ENCODE assay signal across 12 cellular contexts in genomic region chr21:43731891-43732711, GRCh38. TPM values are rescaled to one million over a fixed set of nuclear protein-coding genes. Genes with fewer than 3 reads are reported as not detected.
DNase-seq lines count a peak whose midpoint lies in the region; ATAC-seq and TF ChIP-seq lines count a peak whose summit lies in the region.
"Had no signal": no experiment of that assay in that cellular context is flagged by ENCODE, and none has a peak within 500 bp of the region (broad histone marks: within the 10 kb centered on the region; RNA-seq: fewer than 3 reads in every experiment).

No MANE protein-coding gene starts in this region.

- H3K9me3 ChIP-seq in adrenal gland (replicated peaks in 1 of 3) (no peaks in the 10 kb centered on the region), hepatocyte (ENCODE audit: low read depth) (no peaks in the 10 kb centered on the region), skeletal muscle satellite cell (replicated peaks; ENCODE audit: low read length) (no peaks in the 10 kb centered on the region)
- H3K9me3 ChIP-seq: left lung, upper lobe of left lung had no signal

- H3K27ac ChIP-seq in adrenal gland (peak overlapping the region in 3 of 5 donors; percentile 38 to 68 (median 59)), hepatocyte (peak overlapping the region; percentile 90)

- TF ChIP-seq POLR2A in adrenal gland (IDR thresholded peaks at IDR 0.05): no peak

- H3K9me2 ChIP-seq in hepatocyte (replicated peaks; ENCODE audit: insufficient read depth): no peaks in the 10 kb centered on the region

- H3K9ac ChIP-seq in skeletal muscle satellite cell (ENCODE audit: low read depth, low read length): peak overlapping the region; percentile 15

- H3K27me3 ChIP-seq in adrenal gland: no peaks in the 10 kb centered on the region
- no peaks in the 10 kb centered on the region for H3K27me3 ChIP-seq in hepatocyte
- no peaks in the 10 kb centered on the region for H3K27me3 ChIP-seq in skeletal muscle satellite cell (ENCODE audit: control insufficient read depth, insufficient read depth, low read length)
- H3K27me3 ChIP-seq: left lung, upper lobe of left lung had no signal

- H3K36me3 ChIP-seq in adrenal gland (replicated peaks in 1 of 2) (peaks cover 0 to 4% of the 10 kb centered on the region in 2 donors), hepatocyte (replicated peaks; ENCODE audit: insufficient read depth, low read depth) (no peaks in the 10 kb centered on the region), skeletal muscle satellite cell (ENCODE audit: insufficient read depth, low read length) (peaks cover 15% of the 10 kb centered on the region)

- no peak overlapping the region for H2AFZ ChIP-seq in hepatocyte

- H3K4me2 ChIP-seq in hepatocyte (peak overlapping the region; percentile 71), skeletal muscle satellite cell (ENCODE audit: low read length) (peak overlapping the region; percentile 70)

- H4K20me1 ChIP-seq in hepatocyte (ENCODE audit: insufficient read depth, poor library complexity, severe bottlenecking): peaks cover 5% of the 10 kb centered on the region

- peaks cover 88% of the 10 kb centered on the region for H3K79me2 ChIP-seq in hepatocyte

- WGBS in adrenal gland, 4 donors: 60 to 80% (median 73%) methylated on average over 21 to 23 of the region's 23 CpGs
- 89% methylated on average over 23 of the region's 23 CpGs for WGBS in hepatocyte (ENCODE audit: low lambda C conversion rate, missing lambda C conversion rate)

- DNase-seq in G401 (ENCODE audit: low spot score): peak; percentile 86
- DNase-seq in adrenal gland: peak in 1 of 7 donors; percentile 15
- no peak for DNase-seq in hepatocyte (ENCODE audit: low spot score)
- DNase-seq in NCI-H187 treated with DMSO at 0.1 percent for 48 hours (lab: John Stamatoyannopoulos, UW): no peak
- DNase-seq in NCI-H2196 (lab: John Stamatoyannopoulos, UW; ENCODE audit: unreplicated experiment): no peak
- DNase-seq in GM19240 (ENCODE audit: insufficient read length, low spot score): no peak
- DNase-seq: endodermal cell, H9, left lung, upper lobe of left lung had no signal

- H3K4me3 ChIP-seq in adrenal gland: no peak overlapping the region
- H3K4me3 ChIP-seq in hepatocyte: no peak overlapping the region
- H3K4me3 ChIP-seq in skeletal muscle satellite cell (ENCODE audit: low read length): peak overlapping the region; percentile 29
- H3K4me3 ChIP-seq: left lung, upper lobe of left lung had no signal

- intact Hi-C loops in adrenal gland (cut with DNase I): no loop called here

- H3K4me1 ChIP-seq in adrenal gland (replicated peaks in 1 of 2) (peaks cover 31 to 47% of the 10 kb centered on the region in 2 donors), hepatocyte (ENCODE audit: insufficient read depth) (peaks cover 72% of the 10 kb centered on the region), skeletal muscle satellite cell (ENCODE audit: control insufficient read depth, insufficient read depth, low read length) (peaks cover 64% of the 10 kb centered on the region)

- ATAC-seq in GM19452 (IDR thresholded peaks at IDR 0.05; ENCODE audit: unreplicated experiment): no peak
- ATAC-seq: left lung had no signal

- TF ChIP-seq CTCF in adrenal gland (IDR thresholded peaks at IDR 0.05): no peak
- TF ChIP-seq CTCF in hepatocyte (IDR thresholded peaks at IDR 0.05; ENCODE audit: poor library complexity): no peak

- in situ Hi-C loops in G401 (cut with HindIII; ENCODE audit: low sequenced_read_pairs): no loop called here

RNA-seq across cellular contexts. Expression of gene PDXK, which starts 13.2 kb away (rescaled TPM):
- 58.6 and 88.2 TPM in 2 replicates for total RNA-seq in G401 (2014; rRNA removed; shearing (Covaris generic))
- total RNA-seq in adrenal gland: 100 to 1,000 TPM in 5 of 8 donors, 10 to 100 TPM in 3; 75.3 to 202 (median 123) TPM
- 10 to 100 TPM; 76.8 to 98.0 (median 92.5) TPM for polyA plus RNA-seq in adrenal gland
- 80.3 and 103 TPM in 2 replicates for total RNA-seq in hepatocyte
- polyA plus RNA-seq in hepatocyte: 185 and 192 TPM in 2 replicates
- total RNA-seq in skeletal muscle satellite cell (2012; rRNA removed): 59.4 and 61.1 TPM in 2 replicates

RNA-seq across cellular contexts. Expression of gene CSTB, which starts 44.0 kb away (rescaled TPM):
- total RNA-seq in G401 (2014; rRNA removed; shearing (Covaris generic)): 8.9 and 10.0 TPM in 2 replicates
- total RNA-seq in adrenal gland (10 to 100 TPM in 7 of 8 donors, 1 to 10 TPM in 1; 9.5 to 72.0 (median 39.4) TPM), hepatocyte (24.1 and 30.4 TPM in 2 replicates)
- polyA plus RNA-seq in adrenal gland (100 to 1,000 TPM; 116 to 143 (median 127) TPM), hepatocyte (116 and 120 TPM in 2 replicates)
- total RNA-seq in skeletal muscle satellite cell (2012; rRNA removed): 15.5 and 28.0 TPM in 2 replicates

RNA-seq across cellular contexts. Expression of gene RRP1, which starts 57.3 kb away (rescaled TPM):
- total RNA-seq in G401 (2014; rRNA removed; shearing (Covaris generic)): 38.6 and 51.2 TPM in 2 replicates
- total RNA-seq in adrenal gland: 10 to 100 TPM; 12.8 to 24.6 (median 19.8) TPM
- polyA plus RNA-seq in adrenal gland: 10 to 100 TPM; 16.5 to 29.8 (median 22.9) TPM
- total RNA-seq in hepatocyte: 20.8 and 24.1 TPM in 2 replicates
- 32.0 and 40.9 TPM in 2 replicates for polyA plus RNA-seq in hepatocyte
- total RNA-seq in skeletal muscle satellite cell (2012; rRNA removed): 28.9 and 30.4 TPM in 2 replicates
